Comparison of ENCODE assay signal across 1 cellular context in genomic region chr15:90834626-90835025, GRCh38.
TF ChIP-seq lines count a peak whose summit lies in the region.

No MANE protein-coding gene starts in this region.

TF ChIP-seq in K562, 482 proteins besides CTCF, POLR2A, EP300 and RAD21 (continued from another document):
- TF ChIP-seq, protein P1, sequence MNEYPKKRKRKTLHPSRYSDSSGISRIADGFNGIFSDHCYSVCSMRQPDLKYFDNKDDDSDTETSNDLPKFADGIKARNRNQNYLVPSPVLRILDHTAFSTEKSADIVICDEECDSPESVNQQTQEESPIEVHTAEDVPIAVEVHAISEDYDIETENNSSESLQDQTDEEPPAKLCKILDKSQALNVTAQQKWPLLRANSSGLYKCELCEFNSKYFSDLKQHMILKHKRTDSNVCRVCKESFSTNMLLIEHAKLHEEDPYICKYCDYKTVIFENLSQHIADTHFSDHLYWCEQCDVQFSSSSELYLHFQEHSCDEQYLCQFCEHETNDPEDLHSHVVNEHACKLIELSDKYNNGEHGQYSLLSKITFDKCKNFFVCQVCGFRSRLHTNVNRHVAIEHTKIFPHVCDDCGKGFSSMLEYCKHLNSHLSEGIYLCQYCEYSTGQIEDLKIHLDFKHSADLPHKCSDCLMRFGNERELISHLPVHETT (CRISPR knock-in tag; conservative IDR thresholded peaks at IDR 0.05 in 1 of 2, IDR thresholded peaks at IDR 0.05 in 1 of 2): no peak
- TF ChIP-seq HINFP (tag; conservative IDR thresholded peaks at IDR 0.05; ENCODE audit: low read depth) (no peak), CXXC5 (CRISPR knock-in tag; IDR thresholded peaks at IDR 0.05) (no peak), KLF16 (IDR thresholded peaks at IDR 0.05) (no peak), DPF2 (IDR thresholded peaks at IDR 0.05) (0 out of 2 replicates have a peak, but pooled peaks have one; percentile 14), PTRF (tag; IDR thresholded peaks at IDR 0.05) (no peak), CREBBP (IDR thresholded peaks at IDR 0.05; ENCODE audit: low read depth, low read length) (no peak), SMARCA5 (IDR thresholded peaks at IDR 0.05) (no peak)
